ENCODE assay signal across 19 cellular contexts in genomic region chr9:31520301-31521085, GRCh38.
DNase-seq lines count a peak whose midpoint lies in the region; ATAC-seq and TF ChIP-seq lines count a peak whose summit lies in the region.
"Had no signal": no experiment of that assay in that cellular context is flagged by ENCODE, and none has a peak within 500 bp of the region (broad histone marks: within the 10 kb centered on the region; RNA-seq: fewer than 3 reads in every experiment).

No MANE protein-coding gene starts in this region.

- H3K4me1 Mint-ChIP-seq in CD4-positive, alpha-beta memory T cell: peaks cover 7 to 18% (median 11%) of the 10 kb centered on the region in 4 donors
- H3K4me1 Mint-ChIP-seq: activated naive CD4-positive, alpha-beta T cell treated with anti-CD3 and anti-CD28 coated beads, Interleukin-2, amount 10 ng/mL, durations not matched to agents 7 days and 5 days; brain had no signal

- H3K36me3 Mint-ChIP-seq in CD4-positive, alpha-beta memory T cell: peaks cover 0 to 3% of the 10 kb centered on the region in 2 donors
- H3K36me3 Mint-ChIP-seq: activated naive CD4-positive, alpha-beta T cell treated with anti-CD3 and anti-CD28 coated beads, Interleukin-2, amount 10 ng/mL, durations not matched to agents 7 days and 5 days; brain; WTC11 had no signal

- intact Hi-C loops in CD4-positive, alpha-beta memory T cell (cut with micrococcal nuclease): no loop called here

- H3K4me1 ChIP-seq in CD4-positive, alpha-beta memory T cell (ENCODE audit: insufficient read depth, low read length): peaks cover 9% of the 10 kb centered on the region
- H3K4me1 ChIP-seq: HAP-1 had no signal

- H3K27ac Mint-ChIP-seq in CD4-positive, alpha-beta memory T cell: no peak overlapping the region
- H3K27ac Mint-ChIP-seq: activated naive CD4-positive, alpha-beta T cell treated with anti-CD3 and anti-CD28 coated beads, Interleukin-2, amount 10 ng/mL, durations not matched to agents 7 days and 5 days; brain; WTC11 had no signal

- H3K9me3 Mint-ChIP-seq in CD4-positive, alpha-beta memory T cell: peaks cover 0 to 9% (median 5%) of the 10 kb centered on the region in 8 donors

- no peaks in the 10 kb centered on the region for H3K36me3 ChIP-seq in CD4-positive, alpha-beta memory T cell (ENCODE audit: insufficient read depth, low read length)
- H3K36me3 ChIP-seq: HAP-1 had no signal

- peak; percentile 65 for ATAC-seq in GM18505 (IDR thresholded peaks at IDR 0.05; ENCODE audit: unreplicated experiment)
- ATAC-seq in GM21360 (IDR thresholded peaks at IDR 0.05; ENCODE audit: unreplicated experiment): peak; percentile 65
- ATAC-seq in HG02798 (IDR thresholded peaks at IDR 0.05; ENCODE audit: poor library complexity, unreplicated experiment): peak; percentile 87
- ATAC-seq: WTC11 had no signal

- no peak overlapping the region for H3K27ac ChIP-seq in CD4-positive, alpha-beta memory T cell (ENCODE audit: low read depth, low read length)
- H3K27ac ChIP-seq: HL-60, KMS-11 had no signal

- no peak overlapping the region for H3K4me3 ChIP-seq in CD4-positive, alpha-beta memory T cell (ENCODE audit: low read length in 2 of 2)
- H3K4me3 ChIP-seq: HAP-1 had no signal

- H3K9me3 ChIP-seq in CD4-positive, alpha-beta memory T cell (ENCODE audit: control insufficient read depth in 1 of 2, low read length in 2 of 2): no peaks in the 10 kb centered on the region
- H3K9me3 ChIP-seq: HAP-1 had no signal

- no peak for TF ChIP-seq POLR2A in GM18505 (IDR thresholded peaks at IDR 0.05; ENCODE audit: borderline replicate concordance, extremely low read depth, insufficient read depth, insufficient read length)

- H3K27me3 Mint-ChIP-seq in CD4-positive, alpha-beta memory T cell: no peaks in the 10 kb centered on the region
- H3K27me3 Mint-ChIP-seq: activated naive CD4-positive, alpha-beta T cell treated with anti-CD3 and anti-CD28 coated beads, Interleukin-2, amount 10 ng/mL, durations not matched to agents 7 days and 5 days had no signal

- POLR2A ChIA-PET in CD4-positive, alpha-beta memory T cell (lab: Charles Lee; ENCODE audit: partially characterized antibody): interaction anchor here (0.7 kb wide), 1 partner anchor 71 kb away, joined by 3 read pairs; no protein-coding TSS in a partner anchor

- peak overlapping the region in 1 of 8 donors; percentile 8 for H3K4me3 Mint-ChIP-seq in CD4-positive, alpha-beta memory T cell
- H3K4me3 Mint-ChIP-seq: activated naive CD4-positive, alpha-beta T cell treated with anti-CD3 and anti-CD28 coated beads, Interleukin-2, amount 10 ng/mL, durations not matched to agents 7 days and 5 days; brain; WTC11 had no signal

- CTCF ChIA-PET in CD4-positive, alpha-beta memory T cell (lab: Charles Lee; ENCODE audit: partially characterized antibody): interaction anchor here (1.2 kb wide), 1 partner anchor 22 kb away, joined by 3 read pairs; no protein-coding TSS in a partner anchor

- DNase-seq in MV-4-11 (lab: John Stamatoyannopoulos, UW) (peak; percentile 17), EL (no peak)
- DNase-seq in activated effector memory CD4-positive, alpha-beta T cell treated with Interleukin-2 at 50 U/mL for 16 hours: no peak
- no peak for DNase-seq in stimulated activated CD4-positive, alpha-beta T cell treated with anti-CD3 and anti-CD28 coated beads, Interleukin-4, amount 100 ng/mL, for 1 hour
- DNase-seq in CD4-positive, alpha-beta memory T cell: no peak
- DNase-seq: activated CD8-positive, alpha-beta memory T cell treated with anti-CD3 and anti-CD28 coated beads, Interleukin-2, amount 50 U/mL, for 4 hours; activated naive CD4-positive, alpha-beta T cell treated with anti-CD3 and anti-CD28 coated beads, Interleukin-2, amount 10 ng/mL, durations not matched to agents 7 days and 5 days; GDM1; NCI-H146; NCI-H526 treated with DMSO at 0.1 percent for 48 hours; posterior cingulate gyrus had no signal

- no peaks in the 10 kb centered on the region for H3K27me3 ChIP-seq in CD4-positive, alpha-beta memory T cell (ENCODE audit: insufficient read depth, low read length)
